In the genomic region with DNA sequence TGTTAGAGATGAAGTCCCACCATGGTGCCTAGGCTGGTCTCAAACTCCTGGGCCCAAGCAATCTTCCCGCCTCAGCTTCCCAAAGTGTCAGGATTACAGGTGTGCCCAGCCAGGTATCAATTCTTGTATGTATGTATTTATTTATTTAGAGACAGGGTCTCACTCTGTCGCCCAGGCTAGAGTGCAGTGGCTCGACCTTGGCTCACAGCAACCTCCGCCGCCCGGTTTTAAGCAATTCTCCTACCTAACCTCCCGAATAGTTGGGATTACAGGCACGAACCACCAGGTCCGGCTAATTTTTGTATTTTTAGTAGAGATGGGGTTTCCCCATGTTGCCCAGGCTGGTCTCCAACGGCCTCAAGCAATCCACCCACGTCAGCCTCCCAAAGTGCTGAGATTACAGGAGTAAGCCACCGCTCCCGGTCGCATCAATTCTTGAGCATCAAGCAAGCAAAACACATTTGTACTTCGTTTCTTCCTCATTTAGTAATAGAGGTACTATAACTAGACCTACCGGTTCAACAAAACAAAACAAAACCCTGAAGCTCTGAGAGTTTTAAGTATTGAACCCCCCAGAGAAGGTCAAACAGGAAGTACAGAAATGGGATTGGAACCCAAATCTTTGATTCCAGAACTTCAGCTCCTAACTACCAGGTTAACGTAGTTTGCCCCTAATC, we compare ENCODE assay signal across 8 cellular contexts. TPM values are rescaled to one million over a fixed set of nuclear protein-coding genes. Genes with fewer than 3 reads are reported as not detected.
DNase-seq lines count a peak whose midpoint lies in the region; ATAC-seq and TF ChIP-seq lines count a peak whose summit lies in the region.

No MANE protein-coding gene starts in this region.

- H3K4me3 Mint-ChIP-seq in dendritic cell treated with granulocyte-macrophage colony-stimulating factor and Interleukin-4, amounts not matched to agents 40 ng/mL and 50 ng/mL, for 4 days, result peak overlapping the region; percentile 89

- no peaks in the 10 kb centered on the region for H3K27me3 Mint-ChIP-seq in dendritic cell treated with granulocyte-macrophage colony-stimulating factor and Interleukin-4, amounts not matched to agents 40 ng/mL and 50 ng/mL, for 4 days

- H3K27me3 ChIP-seq in A673 (replicated peaks; ENCODE audit: insufficient read depth, low read depth, low read length, poor library complexity), result no peaks in the 10 kb centered on the region
- no peaks in the 10 kb centered on the region for H3K27me3 ChIP-seq in muscle layer of duodenum (ENCODE audit: low read depth, low read length)

- ATAC-seq in GM18520 (IDR thresholded peaks at IDR 0.05; ENCODE audit: unreplicated experiment), result peak; percentile 2

- POLR2A ChIA-PET in A673 (lab: Charles Lee; ENCODE audit: low non-redundant PET), result no interaction called here

- peak overlapping the region; percentile 75 for H3K27ac ChIP-seq in A673 (ENCODE audit: low read depth, low read length, poor library complexity, severe bottlenecking)
- H3K27ac ChIP-seq in muscle layer of duodenum (ENCODE audit: low read length), result peak overlapping the region; percentile 78

- H3K9me3 ChIP-seq in A673 (ENCODE audit: low read depth, low read length, poor library complexity, severe bottlenecking), result no peaks in the 10 kb centered on the region
- no peaks in the 10 kb centered on the region for H3K9me3 ChIP-seq in muscle layer of duodenum (ENCODE audit: control insufficient read depth in 1 of 2, low read length in 2 of 2)

- H3K4me1 Mint-ChIP-seq in dendritic cell treated with granulocyte-macrophage colony-stimulating factor and Interleukin-4, amounts not matched to agents 40 ng/mL and 50 ng/mL, for 4 days (ENCODE audit: low read depth), result peaks cover 48% of the 10 kb centered on the region

- no TSS peak for BruUV-seq in A673 (replicated peaks; lab: Mats Ljungman, UMichigan)

- no peaks in the 10 kb centered on the region for H3K9me3 Mint-ChIP-seq in dendritic cell treated with granulocyte-macrophage colony-stimulating factor and Interleukin-4, amounts not matched to agents 40 ng/mL and 50 ng/mL, for 4 days

- H3K4me3 ChIP-seq in A673 (ENCODE audit: low read depth, low read length, poor library complexity, severe bottlenecking) (peak overlapping the region; percentile 52), muscle layer of duodenum (ENCODE audit: low read depth in 1 of 2, low read length in 2 of 2) (peak overlapping the region; percentile 61 to 66)

- TF ChIP-seq CTCF in A673 (conservative IDR thresholded peaks at IDR 0.05; ENCODE audit: low read depth, low read length), result no peak

- intact Hi-C loops in A673 (cut with micrococcal nuclease; ENCODE audit: unreplicated experiment), result no loop called here
- intact Hi-C loops in dendritic cell treated with granulocyte-macrophage colony-stimulating factor and Interleukin-4, amounts not matched to agents 40 ng/mL and 50 ng/mL, for 4 days (cut with micrococcal nuclease), result loop anchor here (1.0 to 5.0 kb wide), 4 partner anchors 34 to 189 kb away; partner anchors contain the start of genes ANKS3, DNAAF8, GLYR1 and SEC14L5

- CTCF ChIA-PET in A673 (lab: Charles Lee), result interaction anchor here (0.6 kb wide), 1 partner anchor 34 kb away, joined by 3 read pairs; the partner anchor contains the start of genes ANKS3 and DNAAF8

- H3K36me3 Mint-ChIP-seq in dendritic cell treated with granulocyte-macrophage colony-stimulating factor and Interleukin-4, amounts not matched to agents 40 ng/mL and 50 ng/mL, for 4 days (ENCODE audit: low read depth), result peaks cover 33% of the 10 kb centered on the region

- DNase-seq in A673 (ENCODE audit: low spot score), result peak; percentile 33
- DNase-seq in NOMO-1 treated with dmso at 0.1 percent for 144 hours (lab: John Stamatoyannopoulos, UW; ENCODE audit: unreplicated experiment), result peak; percentile 41
- no peak for DNase-seq in AG08396 (ENCODE audit: low spot score)
- DNase-seq in Ammon's horn (ENCODE audit: low spot score), result no peak
- DNase-seq in superior temporal gyrus (ENCODE audit: extremely low spot score), result no peak

- peak overlapping the region; percentile 90 for H3K27ac Mint-ChIP-seq in dendritic cell treated with granulocyte-macrophage colony-stimulating factor and Interleukin-4, amounts not matched to agents 40 ng/mL and 50 ng/mL, for 4 days

- H3K4me1 ChIP-seq in A673 (ENCODE audit: insufficient read depth, low read length, poor library complexity, severe bottlenecking) (peaks cover 13% of the 10 kb centered on the region), muscle layer of duodenum (ENCODE audit: control insufficient read depth in 1 of 2, insufficient read depth in 2 of 2, low read length in 2 of 2) (peaks cover 5 to 33% of the 10 kb centered on the region in 2 donors)

- H3K36me3 ChIP-seq in A673 (ENCODE audit: insufficient read depth, low read length, poor library complexity, severe bottlenecking) (peaks cover 20% of the 10 kb centered on the region), muscle layer of duodenum (ENCODE audit: control insufficient read depth in 1 of 2, insufficient read depth in 2 of 2, low read length in 2 of 2) (peaks cover 4 to 18% of the 10 kb centered on the region in 2 donors)

RNA-seq across cellular contexts. Expression of gene ZNF500, which starts 1.0 kb away (rescaled TPM):
- total RNA-seq in A673 (2021), result 16.8 and 19.1 TPM in 2 replicates

RNA-seq across cellular contexts. Expression of gene SEPTIN12, which starts 20.1 kb away (rescaled TPM):
- total RNA-seq in A673 (2021), result not detected in 2 replicates

RNA-seq across cellular contexts. Expression of gene SMIM22, which starts 27.2 kb away (rescaled TPM):
- not detected in 2 replicates for total RNA-seq in A673 (2021)

RNA-seq across cellular contexts. Expression of gene DNAAF8, which starts 33.7 kb away (rescaled TPM):
- 0.15 and 0.72 TPM in 2 replicates for total RNA-seq in A673 (2021)

RNA-seq across cellular contexts. Expression of gene ANKS3, which starts 33.9 kb away (rescaled TPM):
- 26.9 and 30.3 TPM in 2 replicates for total RNA-seq in A673 (2021)

Comparison
In these comparisons a context has a peak if more than half of its experiments do, and no peak if none do; other contexts are left out.
1. DNase-seq: peak in A673 (single experiment) and NOMO-1 treated with dmso at 0.1 percent for 144 hours (single experiment); none in AG08396 (single experiment), Ammon's horn (single experiment) and superior temporal gyrus (single experiment).